ENCODE assay signal across 20 cellular contexts in the genomic region with DNA sequence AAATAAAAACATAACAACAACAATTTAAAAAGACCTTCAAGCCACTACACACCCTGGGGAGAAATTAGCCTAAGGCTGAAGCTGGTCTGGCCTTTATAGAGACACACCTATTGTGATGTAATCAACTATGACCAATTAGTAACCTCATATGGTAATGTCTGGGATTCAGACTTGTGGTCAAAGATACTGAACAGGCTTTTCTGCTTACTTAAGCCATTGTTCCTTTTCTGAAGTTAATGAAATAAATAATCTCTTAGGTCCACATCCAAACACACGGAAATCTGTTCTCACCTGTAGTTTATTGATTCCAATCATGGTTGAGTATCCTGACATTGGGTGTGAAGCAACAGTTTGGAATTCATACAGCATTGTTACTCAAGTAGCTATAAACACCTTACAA.
DNase-seq lines count a peak whose midpoint lies in the region; ATAC-seq, FAIRE-seq and TF ChIP-seq lines count a peak whose summit lies in the region.
"Had no signal": no experiment of that assay in that cellular context is flagged by ENCODE, and none has a peak within 500 bp of the region (broad histone marks: within the 10 kb centered on the region; RNA-seq: fewer than 3 reads in every experiment).

No MANE protein-coding gene starts in this region.

- POLR2A ChIA-PET in A549 (lab: Yijun Ruan, JAX) = no interaction called here

- TF ChIP-seq EP300 in A549 (IDR thresholded peaks at IDR 0.05) = no peak

- H3K36me3 ChIP-seq in RWPE2 (ENCODE audit: low read depth) (no peaks in the 10 kb centered on the region), Peyer's patch (no peaks in the 10 kb centered on the region)

- FAIRE-seq in A549 (lab: Jason Lieb, UNC) = peak; percentile 99
- FAIRE-seq: GM12892, H54 had no signal

- no peak for TF ChIP-seq RAD21 in A549 (conservative IDR thresholded peaks at IDR 0.05 in 1 of 2, IDR thresholded peaks at IDR 0.05 in 1 of 2)

- DNase-seq in A549 (ENCODE audit: low read depth in 1 of 2, low spot score in 1 of 2) (no peak), HPDE6-E6E7 (ENCODE audit: extremely low spot score) (peak; percentile 17), RWPE2 (ENCODE audit: low spot score) (no peak), epithelial cell of esophagus (ENCODE audit: low read depth) (peak; percentile 68), inferior parietal cortex (ENCODE audit: extremely low spot score) (no peak), Peyer's patch (no peak), NCI-H1105 treated with DMSO at 0.1 percent for 48 hours (lab: John Stamatoyannopoulos, UW) (no peak), SW480 (ENCODE audit: low spot score) (no peak)
- DNase-seq: AML-193, GF-D8, IMR-90, Karpas-422, NCI-H1930, NCI-H2171 treated with DMSO at 0.1 percent for 48 hours, NCI-H446 treated with DMSO at 0.1 percent for 48 hours, NCI-H82, SHP77 had no signal

- CTCF ChIA-PET in A549 (lab: Yijun Ruan, JAX) = no interaction called here

- no peak overlapping the region for H3K4me2 ChIP-seq in A549

- WGBS in A549 (ENCODE audit: missing lambda C conversion rate) = 38% methylated on average over 1 of the region's 1 CpG

- no peak overlapping the region for H3K4me3 ChIP-seq in A549
- H3K4me3 ChIP-seq in RWPE2 (ENCODE audit: severe bottlenecking) = no peak overlapping the region
- no peak overlapping the region for H3K4me3 ChIP-seq in epithelial cell of esophagus (ENCODE audit: low read length)
- H3K4me3 ChIP-seq in Peyer's patch = no peak overlapping the region

- TF ChIP-seq POLR2A in A549 (IDR thresholded peaks at IDR 0.05; ENCODE audit: low read length) (no peak), Peyer's patch (IDR thresholded peaks at IDR 0.05) (no peak)

- H3K27me3 ChIP-seq in RWPE2 (ENCODE audit: insufficient read depth, poor library complexity, severe bottlenecking) = no peaks in the 10 kb centered on the region
- H3K27me3 ChIP-seq in Peyer's patch = no peaks in the 10 kb centered on the region

- no peak for ATAC-seq in A549
- peak; percentile 79 for ATAC-seq in RWPE2 (ENCODE audit: low read depth)
- ATAC-seq: Panc1 had no signal

- H3K4me1 ChIP-seq in A549 (no peaks in the 10 kb centered on the region), RWPE2 (ENCODE audit: insufficient read depth, poor library complexity, severe bottlenecking) (peaks cover 4% of the 10 kb centered on the region), Peyer's patch (no peaks in the 10 kb centered on the region)

- H3K27ac ChIP-seq in A549 (no peak overlapping the region), RWPE2 (ENCODE audit: poor library complexity, severe bottlenecking) (no peak overlapping the region), Peyer's patch (no peak overlapping the region)

- H3K9me3 ChIP-seq in A549 = no peaks in the 10 kb centered on the region
- no peaks in the 10 kb centered on the region for H3K9me3 ChIP-seq in RWPE2 (ENCODE audit: severe bottlenecking)
- H3K9me3 ChIP-seq in Peyer's patch = no peaks in the 10 kb centered on the region

- TF ChIP-seq CTCF in A549 (IDR thresholded peaks at IDR 0.05) (no peak), RWPE2 (IDR thresholded peaks at IDR 0.05; ENCODE audit: poor library complexity, severe bottlenecking) (no peak), epithelial cell of esophagus (IDR thresholded peaks at IDR 0.05; ENCODE audit: insufficient read depth, low read depth, low read length, missing control alignments) (no peak), Peyer's patch (IDR thresholded peaks at IDR 0.05) (no peak)

TF ChIP-seq in A549, 52 proteins besides CTCF, POLR2A, EP300 and RAD21:
- TF ChIP-seq CHD2 (IDR thresholded peaks at IDR 0.05; ENCODE audit: low read length, partially characterized antibody) (no peak), SREBF2 (IDR thresholded peaks at IDR 0.05) (no peak), JUN (IDR thresholded peaks at IDR 0.05) (no peak), TFCP2L1 (CRISPR knock-in tag; IDR thresholded peaks at IDR 0.05) (no peak), NFE2L2 (conservative IDR thresholded peaks at IDR 0.05; ENCODE audit: low read length) (no peak), KDM5A (IDR thresholded peaks at IDR 0.05) (no peak)
- TF ChIP-seq, protein P1, sequence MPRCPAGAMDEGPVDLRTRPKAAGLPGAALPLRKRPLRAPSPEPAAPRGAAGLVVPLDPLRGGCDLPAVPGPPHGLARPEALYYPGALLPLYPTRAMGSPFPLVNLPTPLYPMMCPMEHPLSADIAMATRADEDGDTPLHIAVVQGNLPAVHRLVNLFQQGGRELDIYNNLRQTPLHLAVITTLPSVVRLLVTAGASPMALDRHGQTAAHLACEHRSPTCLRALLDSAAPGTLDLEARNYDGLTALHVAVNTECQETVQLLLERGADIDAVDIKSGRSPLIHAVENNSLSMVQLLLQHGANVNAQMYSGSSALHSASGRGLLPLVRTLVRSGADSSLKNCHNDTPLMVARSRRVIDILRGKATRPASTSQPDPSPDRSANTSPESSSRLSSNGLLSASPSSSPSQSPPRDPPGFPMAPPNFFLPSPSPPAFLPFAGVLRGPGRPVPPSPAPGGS (IDR thresholded peaks at IDR 0.05) = no peak
- TF ChIP-seq, protein P2, sequence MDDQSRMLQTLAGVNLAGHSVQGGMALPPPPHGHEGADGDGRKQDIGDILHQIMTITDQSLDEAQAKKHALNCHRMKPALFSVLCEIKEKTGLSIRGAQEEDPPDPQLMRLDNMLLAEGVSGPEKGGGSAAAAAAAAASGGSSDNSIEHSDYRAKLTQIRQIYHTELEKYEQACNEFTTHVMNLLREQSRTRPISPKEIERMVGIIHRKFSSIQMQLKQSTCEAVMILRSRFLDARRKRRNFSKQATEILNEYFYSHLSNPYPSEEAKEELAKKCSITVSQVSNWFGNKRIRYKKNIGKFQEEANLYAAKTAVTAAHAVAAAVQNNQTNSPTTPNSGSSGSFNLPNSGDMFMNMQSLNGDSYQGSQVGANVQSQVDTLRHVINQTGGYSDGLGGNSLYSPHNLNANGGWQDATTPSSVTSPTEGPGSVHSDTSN (IDR thresholded peaks at IDR 0.05) = no peak
- TF ChIP-seq, protein P3, sequence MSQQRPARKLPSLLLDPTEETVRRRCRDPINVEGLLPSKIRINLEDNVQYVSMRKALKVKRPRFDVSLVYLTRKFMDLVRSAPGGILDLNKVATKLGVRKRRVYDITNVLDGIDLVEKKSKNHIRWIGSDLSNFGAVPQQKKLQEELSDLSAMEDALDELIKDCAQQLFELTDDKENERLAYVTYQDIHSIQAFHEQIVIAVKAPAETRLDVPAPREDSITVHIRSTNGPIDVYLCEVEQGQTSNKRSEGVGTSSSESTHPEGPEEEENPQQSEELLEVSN (IDR thresholded peaks at IDR 0.05; ENCODE audit: borderline replicate concordance, low read depth) = no peak
- TF ChIP-seq, protein P4, sequence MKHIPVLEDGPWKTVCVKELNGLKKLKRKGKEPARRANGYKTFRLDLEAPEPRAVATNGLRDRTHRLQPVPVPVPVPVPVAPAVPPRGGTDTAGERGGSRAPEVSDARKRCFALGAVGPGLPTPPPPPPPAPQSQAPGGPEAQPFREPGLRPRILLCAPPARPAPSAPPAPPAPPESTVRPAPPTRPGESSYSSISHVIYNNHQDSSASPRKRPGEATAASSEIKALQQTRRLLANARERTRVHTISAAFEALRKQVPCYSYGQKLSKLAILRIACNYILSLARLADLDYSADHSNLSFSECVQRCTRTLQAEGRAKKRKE (CRISPR knock-in tag; IDR thresholded peaks at IDR 0.05; ENCODE audit: low read depth) = no peak
TF ChIP-seq in A549: peak in this region for 0.

Comparison
In these comparisons a context has a peak if more than half of its experiments do, and no peak if none do; other contexts are left out.
1. DNase-seq: peak in HPDE6-E6E7 (single experiment) and epithelial cell of esophagus (single experiment); none in A549 (0 of 2), RWPE2 (single experiment), inferior parietal cortex (single experiment), Peyer's patch (0 of 3), NCI-H1105 treated with DMSO at 0.1 percent for 48 hours (single experiment) and SW480 (single experiment).